Comparison of ENCODE assay signal across 23 cellular contexts in genomic region chr9:35364817-35365585, GRCh38.
DNase-seq lines count a peak whose midpoint lies in the region; ATAC-seq, FAIRE-seq and TF ChIP-seq lines count a peak whose summit lies in the region.
"Had no signal": no experiment of that assay in that cellular context is flagged by ENCODE, and none has a peak within 500 bp of the region (broad histone marks: within the 10 kb centered on the region; RNA-seq: fewer than 3 reads in every experiment).

No MANE protein-coding gene starts in this region.

- no peak for TF ChIP-seq RAD21 in H1 (IDR thresholded peaks at IDR 0.05 in 1 of 2, conservative IDR thresholded peaks at IDR 0.05 in 1 of 2; ENCODE audit: low read depth in 2 of 2, low read length in 2 of 2)

- no peak overlapping the region for H4K8ac ChIP-seq in H1 (ENCODE audit: extremely low read depth, insufficient read depth, low read length)

- intact Hi-C loops in left ventricle myocardium inferior (cut with micrococcal nuclease): no loop called here
- intact Hi-C loops in left cardiac atrium (cut with DNase I): no loop called here
- intact Hi-C loops in right lobe of liver (cut with DNase I): no loop called here
- intact Hi-C loops in upper lobe of right lung (cut with DNase I): no loop called here

- H3K4me3 ChIP-seq in left ventricle myocardium inferior (no peak overlapping the region), H1 (ENCODE audit: extremely low read depth in 1 of 4, insufficient read depth in 2 of 4, low read depth in 3 of 4, low read length in 4 of 4) (no peak overlapping the region), right lobe of liver (no peak overlapping the region), upper lobe of right lung (no peak overlapping the region)
- H3K4me3 ChIP-seq: HAP-1, K562, ovary, tibial nerve had no signal

- H2BK120ac ChIP-seq in H1 (replicated peaks; ENCODE audit: low read depth, low read length): no peak overlapping the region

- POLR2A ChIA-PET in H1 (lab: Charles Lee; ENCODE audit: partially characterized antibody): no interaction called here

- no peak overlapping the region for H2BK20ac ChIP-seq in H1 (ENCODE audit: low read length)

- ATAC-seq in left cardiac atrium (no peak), right lobe of liver (peak in 3 of 4 donors; percentile 27 to 44 (median 43)), upper lobe of right lung (peak; percentile 88), HG03139 (IDR thresholded peaks at IDR 0.05; ENCODE audit: unreplicated experiment) (no peak), GM19035 (IDR thresholded peaks at IDR 0.05; ENCODE audit: unreplicated experiment) (no peak)
- ATAC-seq: activated CD8-positive, alpha-beta memory T cell treated with anti-CD3 and anti-CD28 coated beads, Interleukin-2, amount 10 ng/mL, durations not matched to agents 7 days and 5 days; K562; PC-3 had no signal

- H2BK5ac ChIP-seq in H1 (ENCODE audit: low read depth, low read length): no peak overlapping the region; the same call in 1 of the 2 replicates

- no peaks in the 10 kb centered on the region for H3K23me2 ChIP-seq in H1 (ENCODE audit: low read depth, low read length)

- TF ChIP-seq CTCF in left ventricle myocardium inferior (IDR thresholded peaks at IDR 0.05; ENCODE audit: borderline replicate concordance) (no peak), H1 (IDR thresholded peaks at IDR 0.05; ENCODE audit: control extremely low read depth in 1 of 3, insufficient read depth in 1 of 3, low read depth in 1 of 3, low read length in 3 of 3) (no peak), right lobe of liver (IDR thresholded peaks at IDR 0.05) (no peak), upper lobe of right lung (IDR thresholded peaks at IDR 0.05) (no peak)

- no peak overlapping the region for H3K4me2 ChIP-seq in H1 (ENCODE audit: insufficient read depth in 1 of 2, low read depth in 2 of 2, low read length in 2 of 2)

- no peak overlapping the region for H4K91ac ChIP-seq in H1 (replicated peaks; ENCODE audit: insufficient read length, low read length)

- no peak overlapping the region for H3K9ac ChIP-seq in H1 (replicated peaks in 1 of 4; ENCODE audit: extremely low read depth in 1 of 4, low read depth in 3 of 4, low read length in 3 of 4)

- H2AFZ ChIP-seq in H1 (ENCODE audit: low read length): no peak overlapping the region

- H3K79me1 ChIP-seq in H1 (ENCODE audit: low read depth, low read length): peaks cover 2% of the 10 kb centered on the region; the same call in 1 of the 2 replicates

- H3K36me3 ChIP-seq in left ventricle myocardium inferior: peaks cover 5% of the 10 kb centered on the region
- H3K36me3 ChIP-seq in H1 (ENCODE audit: control insufficient read depth in 2 of 4, insufficient read depth in 4 of 4, low read length in 3 of 4): no peaks in the 10 kb centered on the region; a peak in 2 of 8 replicates
- no peaks in the 10 kb centered on the region for H3K36me3 ChIP-seq in right lobe of liver
- H3K36me3 ChIP-seq in upper lobe of right lung: peaks cover 7% of the 10 kb centered on the region
- H3K36me3 ChIP-seq: HAP-1, ovary had no signal

- FAIRE-seq in H1 (lab: Jason Lieb, UNC): no peak
- FAIRE-seq: K562 had no signal

- H3K9me3 ChIP-seq in left ventricle myocardium inferior (replicated peaks): no peaks in the 10 kb centered on the region
- no peaks in the 10 kb centered on the region for H3K9me3 ChIP-seq in H1 (ENCODE audit: insufficient read depth in 2 of 2, low read depth in 1 of 2, low read length in 1 of 2)
- no peaks in the 10 kb centered on the region for H3K9me3 ChIP-seq in right lobe of liver
- H3K9me3 ChIP-seq in upper lobe of right lung: no peaks in the 10 kb centered on the region
- H3K9me3 ChIP-seq: HAP-1, ovary, tibial nerve had no signal

- TF ChIP-seq EP300 in H1 (IDR thresholded peaks at IDR 0.05; ENCODE audit: borderline replicate concordance in 1 of 2, low read depth in 2 of 2, low read length in 2 of 2): no peak

- H3K27ac ChIP-seq in left ventricle myocardium inferior (replicated peaks): peak overlapping the region; percentile 60
- H3K27ac ChIP-seq in H1 (ENCODE audit: low read depth, low read length): no peak overlapping the region
- H3K27ac ChIP-seq in right lobe of liver: no peak overlapping the region
- H3K27ac ChIP-seq in upper lobe of right lung: no peak overlapping the region
- H3K27ac ChIP-seq: ovary, tibial nerve had no signal

- no peak overlapping the region for H2BK12ac ChIP-seq in H1 (ENCODE audit: low read depth, low read length)

- no peak overlapping the region for H2AK5ac ChIP-seq in H1 (ENCODE audit: low read depth, low read length)

- no peak overlapping the region for H3K18ac ChIP-seq in H1 (ENCODE audit: extremely low read depth, low read length)

- H4K20me1 ChIP-seq in H1 (replicated peaks in 1 of 2; ENCODE audit: control insufficient read depth in 1 of 2, insufficient read depth in 2 of 2, low read length in 2 of 2): no peaks in the 10 kb centered on the region

- no peak overlapping the region for H3K4ac ChIP-seq in H1 (replicated peaks; ENCODE audit: insufficient read length, low read depth, low read length)

- H3K27me3 ChIP-seq in left ventricle myocardium inferior (ENCODE audit: low read depth) (no peaks in the 10 kb centered on the region), H1 (replicated peaks in 1 of 4; ENCODE audit: control insufficient read depth in 3 of 4, extremely low read depth in 1 of 4, insufficient read depth in 3 of 4, low read length in 3 of 4) (no peaks in the 10 kb centered on the region), right lobe of liver (no peaks in the 10 kb centered on the region), upper lobe of right lung (no peaks in the 10 kb centered on the region)
- H3K27me3 ChIP-seq: ovary, tibial nerve had no signal

- H2BK15ac ChIP-seq in H1 (ENCODE audit: low read length): no peak overlapping the region

- no peak overlapping the region for H3K23ac ChIP-seq in H1 (ENCODE audit: insufficient read length)

- H3K14ac ChIP-seq in H1 (ENCODE audit: insufficient read length): peak overlapping the region; percentile 18

- no peak overlapping the region for H4K5ac ChIP-seq in H1 (ENCODE audit: insufficient read length, low read depth, low read length)

- peaks cover 40% of the 10 kb centered on the region for H3K4me1 ChIP-seq in left ventricle myocardium inferior
- H3K4me1 ChIP-seq in H1 (replicated peaks in 1 of 4; ENCODE audit: control insufficient read depth in 3 of 4, insufficient read depth in 4 of 4, low read length in 3 of 4): no peaks in the 10 kb centered on the region
- H3K4me1 ChIP-seq in right lobe of liver: no peaks in the 10 kb centered on the region
- peaks cover 14% of the 10 kb centered on the region for H3K4me1 ChIP-seq in upper lobe of right lung
- H3K4me1 ChIP-seq: tibial nerve had no signal

- TF ChIP-seq POLR2A in H1 (IDR thresholded peaks at IDR 0.05; ENCODE audit: control extremely low read depth in 1 of 2, low read depth in 2 of 2, low read length in 2 of 2) (no peak), right lobe of liver (IDR thresholded peaks at IDR 0.05) (no peak)

- no peak overlapping the region for H3K56ac ChIP-seq in H1 (replicated peaks; ENCODE audit: insufficient read length, low read depth, low read length)

- DNase-seq in left ventricle myocardium inferior (no peak), left cardiac atrium (no peak), H1 (ENCODE audit: low read depth in 1 of 2, low spot score in 2 of 2) (no peak), right lobe of liver (no peak), upper lobe of right lung (no peak), NCI-H1930 (lab: John Stamatoyannopoulos, UW) (no peak)
- DNase-seq: activated CD8-positive, alpha-beta memory T cell treated with anti-CD3 and anti-CD28 coated beads, Interleukin-2, amount 10 ng/mL, durations not matched to agents 7 days and 5 days; activated T-cell treated with anti-CD3 and anti-CD28 coated beads, Interleukin-2, amount 50 U/mL, for 48 hours; CD8-positive, alpha-beta memory T cell; effector CD4-positive, alpha-beta T cell; NCI-H1417 treated with DMSO at 0.1 percent for 48 hours; NCI-H446 treated with DMSO at 0.1 percent for 48 hours; nephron progenitor cell; NK-92 treated with Interleukin-12 subunit alpha and Interleukin-12 subunit beta, amount 100 ng/mL, for 24 hours; ovary; PC-3; retina; stimulated activated CD4-positive, alpha-beta T cell treated with anti-CD3 and anti-CD28 coated beads, Interleukin-2, amount 100 ng/mL, for 24 hours had no signal

- CTCF ChIA-PET in H1 (lab: Charles Lee; ENCODE audit: partially characterized antibody): no interaction called here

- no peaks in the 10 kb centered on the region for H3K79me2 ChIP-seq in H1 (ENCODE audit: control insufficient read depth in 1 of 2, insufficient read depth in 2 of 2, low read length in 2 of 2)

- 82% methylated on average over 3 of the region's 3 CpGs; no CpG with 5 or more reads in 1 of the 2 experiments for WGBS in H1 (ENCODE audit: extremely low coverage in 1 of 2, insufficient coverage in 1 of 2, insufficient read length in 1 of 2, insufficient replicate concordance in 2 of 2, low coverage in 1 of 2, low lambda C conversion rate in 2 of 2, missing lambda C conversion rate in 1 of 2), 2 experiments
- 44% methylated on average over 2 of the region's 3 CpGs for WGBS in right lobe of liver (ENCODE audit: insufficient coverage, low coverage, low lambda C conversion rate, missing lambda C conversion rate)

TF ChIP-seq in H1, 55 proteins besides CTCF, POLR2A, EP300 and RAD21:
- TF ChIP-seq POLR2AphosphoS5 (IDR thresholded peaks at IDR 0.05; ENCODE audit: low read depth, low read length): no peak

Comparison
In these comparisons a context has a peak if more than half of its experiments do, and no peak if none do; other contexts are left out.
1. ATAC-seq: peak in right lobe of liver (3 of 4) and upper lobe of right lung (single experiment); none in left cardiac atrium (0 of 2), HG03139 (single experiment) and GM19035 (single experiment).